Comparison of ENCODE assay signal across 8 cellular contexts in the genomic region with DNA sequence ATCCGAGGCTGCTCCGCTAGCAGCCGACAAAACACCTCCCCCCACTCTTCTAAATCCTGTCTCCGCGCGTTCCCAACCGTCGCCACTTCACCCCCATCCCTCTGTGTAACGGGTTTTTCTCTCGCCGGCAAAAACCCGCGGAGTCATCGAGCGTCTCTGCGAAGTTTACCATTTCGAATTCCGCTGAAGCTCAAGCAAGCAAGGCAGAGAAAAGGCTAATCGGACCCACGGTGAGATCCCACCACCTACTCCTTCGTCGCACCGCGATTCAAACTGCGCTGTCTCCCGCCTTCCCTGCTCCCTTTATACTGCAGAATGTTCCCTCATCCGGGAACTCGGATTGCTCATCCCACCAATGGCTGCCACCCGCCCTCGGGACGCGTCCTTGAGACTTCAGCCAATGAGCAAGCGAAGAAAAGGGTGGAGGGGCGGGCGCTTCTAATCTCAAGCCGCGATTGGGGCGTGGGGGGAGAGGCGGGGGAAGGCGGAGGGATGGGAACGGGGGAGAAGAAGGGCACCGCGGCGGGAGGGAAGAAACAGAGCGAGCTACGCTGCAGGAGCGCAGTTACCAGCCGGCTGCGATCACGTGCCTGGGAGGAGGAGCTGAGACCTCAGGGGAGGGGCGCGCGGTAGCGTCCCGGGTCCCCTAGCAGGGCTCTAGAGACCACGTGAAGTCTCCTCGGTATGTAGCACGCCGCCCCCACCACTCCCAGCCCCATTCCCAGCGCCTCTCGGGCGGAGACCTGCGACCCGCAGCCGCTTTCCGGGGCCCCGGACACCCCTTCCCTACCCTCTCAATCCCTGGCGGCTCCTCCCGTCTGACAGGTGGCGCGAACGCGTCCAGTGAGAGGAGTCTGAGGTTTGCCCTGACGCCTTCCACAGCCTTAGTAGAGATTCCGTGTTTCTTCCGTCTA. TPM values are rescaled to one million over a fixed set of nuclear protein-coding genes. Genes with fewer than 3 reads are reported as not detected.
DNase-seq lines count a peak whose midpoint lies in the region; ATAC-seq and TF ChIP-seq lines count a peak whose summit lies in the region.

A gene (minus strand): TSS at position 277 of the 914 bp plus-strand sequence. CDS start 105 bp downstream, at position 172.

- TF ChIP-seq CTCF in glutamatergic neuron (IDR thresholded peaks at IDR 0.05; ENCODE audit: partially characterized antibody, unreplicated experiment) (no peak), osteoblast (IDR thresholded peaks at IDR 0.05; ENCODE audit: extremely low read depth, low read depth, low read length) (no peak), thoracic aorta (IDR thresholded peaks at IDR 0.05) (no peak)

- H3K36me3 ChIP-seq in osteoblast (ENCODE audit: insufficient read depth, low read length) (peaks cover 6% of the 10 kb centered on the region), thoracic aorta (no peaks in the 10 kb centered on the region)

- H3K27ac ChIP-seq in osteoblast (ENCODE audit: low read depth, low read length) = peak within 1 kb of the TSS; percentile 90
- H3K27ac ChIP-seq in thoracic aorta = peak within 1 kb of the TSS; percentile 81 to 96

- no peak within 1 kb of the TSS for H3K27ac Mint-ChIP-seq in activated naive CD8-positive, alpha-beta T cell treated with anti-CD3 and anti-CD28 coated beads for 36 hours
- H3K27ac Mint-ChIP-seq in glutamatergic neuron (ENCODE audit: unreplicated experiment) = no peak within 1 kb of the TSS

- peaks cover 10% of the 10 kb centered on the region for H4K20me1 ChIP-seq in osteoblast (ENCODE audit: insufficient read depth, low read length)

- H3K9me3 ChIP-seq in osteoblast (ENCODE audit: low read depth, low read length) = no peaks in the 10 kb centered on the region
- no peaks in the 10 kb centered on the region for H3K9me3 ChIP-seq in thoracic aorta

- no peaks in the 10 kb centered on the region for H3K27me3 Mint-ChIP-seq in activated naive CD8-positive, alpha-beta T cell treated with anti-CD3 and anti-CD28 coated beads for 36 hours
- peaks cover 4% of the 10 kb centered on the region for H3K27me3 Mint-ChIP-seq in glutamatergic neuron (ENCODE audit: unreplicated experiment)

- peak within 1 kb of the TSS; percentile 99 for H2AFZ ChIP-seq in osteoblast (ENCODE audit: low read length)

- no peak within 1 kb of the TSS for H3K4me3 Mint-ChIP-seq in activated naive CD8-positive, alpha-beta T cell treated with anti-CD3 and anti-CD28 coated beads for 36 hours
- H3K4me3 Mint-ChIP-seq in glutamatergic neuron (ENCODE audit: unreplicated experiment) = no peak within 1 kb of the TSS

- peaks cover 24% of the 10 kb centered on the region for H3K36me3 Mint-ChIP-seq in activated naive CD8-positive, alpha-beta T cell treated with anti-CD3 and anti-CD28 coated beads for 36 hours
- H3K36me3 Mint-ChIP-seq in glutamatergic neuron (ENCODE audit: unreplicated experiment) = no peaks in the 10 kb centered on the region

- peak; percentile 89 for DNase-seq in NCI-H1105 (lab: John Stamatoyannopoulos, UW)
- DNase-seq in SKM-1 (lab: John Stamatoyannopoulos, UW; ENCODE audit: unreplicated experiment) = peak; percentile 97
- peak; percentile 96 for DNase-seq in activated naive CD8-positive, alpha-beta T cell treated with anti-CD3 and anti-CD28 coated beads for 36 hours
- DNase-seq in glutamatergic neuron = peak; percentile 99
- DNase-seq in osteoblast (ENCODE audit: insufficient read length, low spot score, missing footprints) = peak; percentile 100
- peak; percentile 98 for DNase-seq in thoracic aorta (ENCODE audit: low spot score)

- ATAC-seq in HG02642 (IDR thresholded peaks at IDR 0.05; ENCODE audit: poor library complexity, unreplicated experiment) = peak; percentile 69
- peak; percentile 78 for ATAC-seq in thoracic aorta (ENCODE audit: insufficient number of reproducible peaks, low FRiP score, low read depth)

- H3K4me1 ChIP-seq in osteoblast (ENCODE audit: insufficient read depth, low read length) (peaks cover 30% of the 10 kb centered on the region), thoracic aorta (ENCODE audit: control insufficient read depth in 1 of 2, low read depth in 2 of 2) (peaks cover 14 to 29% of the 10 kb centered on the region in 2 donors)

- peaks cover 30% of the 10 kb centered on the region for H3K79me2 ChIP-seq in osteoblast (ENCODE audit: insufficient read depth, low read length)

- peaks cover 22% of the 10 kb centered on the region for H3K4me1 Mint-ChIP-seq in activated naive CD8-positive, alpha-beta T cell treated with anti-CD3 and anti-CD28 coated beads for 36 hours
- peaks cover 3% of the 10 kb centered on the region for H3K4me1 Mint-ChIP-seq in glutamatergic neuron (ENCODE audit: low read depth, unreplicated experiment)

- H3K4me3 ChIP-seq in osteoblast (ENCODE audit: insufficient read depth, low read length) (peak within 1 kb of the TSS; percentile 97), thoracic aorta (peak within 1 kb of the TSS; percentile 77)

- no peaks in the 10 kb centered on the region for H3K27me3 ChIP-seq in osteoblast (ENCODE audit: insufficient read depth, low read length)
- no peaks in the 10 kb centered on the region for H3K27me3 ChIP-seq in thoracic aorta (replicated peaks; ENCODE audit: insufficient read depth)

- H3K9me3 Mint-ChIP-seq in activated naive CD8-positive, alpha-beta T cell treated with anti-CD3 and anti-CD28 coated beads for 36 hours = no peaks in the 10 kb centered on the region
- peaks cover 4% of the 10 kb centered on the region for H3K9me3 Mint-ChIP-seq in glutamatergic neuron (ENCODE audit: unreplicated experiment)

- H3K4me2 ChIP-seq in osteoblast (ENCODE audit: insufficient read depth, low read length) = peak within 1 kb of the TSS; percentile 97

- TF ChIP-seq POLR2A in GM10847 (IDR thresholded peaks at IDR 0.05; ENCODE audit: extremely low read depth, insufficient read length) = peak; percentile 99

RNA-seq across cellular contexts. Expression of the gene that starts here (rescaled TPM):
- total RNA-seq in activated naive CD8-positive, alpha-beta T cell treated with anti-CD3 and anti-CD28 coated beads for 36 hours = 100 to 1,000 TPM; 735 to 794 TPM
- total RNA-seq in glutamatergic neuron (ENCODE audit: unreplicated experiment) = 246 TPM
- total RNA-seq in osteoblast = 94.8 and 97.2 TPM in 2 replicates
- total RNA-seq in thoracic aorta = 100 to 1,000 TPM in 1 of 2 donors, 10 to 100 TPM in 1; 65.3 to 115 TPM

Comparison
In these comparisons a context has a peak if more than half of its experiments do, and no peak if none do; other contexts are left out.
1. Peak in every context shown above with its lines: DNase-seq, ATAC-seq, H3K4me3 ChIP-seq and H3K27ac ChIP-seq.